In the genomic region with DNA sequence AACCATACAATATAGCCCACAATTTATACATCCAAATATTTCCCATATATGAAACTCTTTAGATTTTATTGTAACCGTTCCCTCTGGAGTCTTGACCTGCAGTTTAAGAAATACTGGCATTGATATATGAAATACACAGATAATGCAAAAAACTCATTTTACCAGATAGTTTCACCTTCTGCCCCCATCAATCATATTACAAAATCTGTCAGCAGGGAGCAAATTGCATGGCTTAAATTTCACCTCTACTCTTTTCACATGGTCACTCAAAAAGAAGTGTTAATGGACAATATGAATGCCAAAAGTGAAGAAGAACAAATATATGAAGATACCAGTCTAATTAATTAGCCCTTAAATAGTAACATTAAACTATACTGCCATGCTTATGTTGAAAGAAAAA, we compare ENCODE assay signal across 32 cellular contexts.
"Had no signal": no experiment of that assay in that cellular context is flagged by ENCODE, and none has a peak within 500 bp of the region (broad histone marks: within the 10 kb centered on the region; RNA-seq: fewer than 3 reads in every experiment).

No MANE protein-coding gene starts in this region.

- H3K4me2 ChIP-seq: neural progenitor cell, smooth muscle cell had no signal

- FAIRE-seq: urothelium cell line had no signal

- H3K9me3 ChIP-seq: ovary, psoas muscle, spleen, suprapubic skin, testis, tibial artery, transverse colon, vagina had no signal

- H3K27me3 ChIP-seq: neural progenitor cell, ovary, spleen, suprapubic skin, testis, tibial artery, transverse colon, vagina had no signal

- H3K9ac ChIP-seq: neural progenitor cell, parathyroid adenoma had no signal

- H3K36me3 ChIP-seq: neural progenitor cell, ovary, spleen, suprapubic skin, tibial artery, transverse colon, vagina had no signal

- DNase-seq: naive thymus-derived CD4-positive, alpha-beta T cell; natural killer cell; occipital lobe; ovary; posterior cingulate gyrus; psoas muscle; right cardiac atrium; spleen; stimulated activated CD4-positive, alpha-beta T cell treated with anti-CD3 and anti-CD28 coated beads, Interleukin-12 subunit alpha, Interleukin-12 subunit beta, amount 100 ng/mL, for 4 hours; stimulated activated CD4-positive, alpha-beta T cell treated with anti-CD3 and anti-CD28 coated beads, Interleukin-1b, Interleukin-23, amount 100 ng/mL, for 48 hours; stimulated activated CD4-positive, alpha-beta T cell treated with anti-CD3 and anti-CD28 coated beads, Interleukin-4, amount 100 ng/mL, for 1 hour; stimulated activated CD4-positive, alpha-beta T cell treated with anti-CD3 and anti-CD28 coated beads, Interleukin-4, amount 100 ng/mL, for 4 hours; stimulated activated CD8-positive, alpha-beta memory T cell treated with anti-CD3 and anti-CD28 coated beads, Interleukin-4, amount 100 ng/mL, for 48 hours; stimulated activated naive CD4-positive, alpha-beta T cell; stimulated activated naive CD8-positive, alpha-beta T cell treated with anti-CD3 and anti-CD28 coated beads, Interleukin-15, amount 100 ng/mL, for 72 hours; stimulated activated naive CD8-positive, alpha-beta T cell treated with anti-CD3 and anti-CD28 coated beads, Interleukin-15, Interleukin-2, amounts not matched to agents 100 U/mL and 50 U/mL, for 24 hours; substantia nigra; testis; tibial artery; transverse colon had no signal

- H3K4me1 Mint-ChIP-seq: natural killer cell; nephron; stimulated activated memory B cell treated with anti-CD40 and anti-IgM and Interleukin-4, amounts not matched to agents 10 μg/mL and 1 μg/mL and 100 μg/mL, for 72 hours; stimulated activated naive CD8-positive, alpha-beta T cell treated with anti-CD3 and anti-CD28 coated beads, Interleukin-15, amount 100 ng/mL, for 72 hours had no signal

- H3K9me3 Mint-ChIP-seq: naive thymus-derived CD4-positive, alpha-beta T cell; natural killer cell; nephron; neural progenitor cell; stimulated activated memory B cell treated with anti-CD40 and anti-IgM and Interleukin-4, amounts not matched to agents 10 μg/mL and 1 μg/mL and 100 μg/mL, for 72 hours; stimulated activated naive CD8-positive, alpha-beta T cell treated with anti-CD3 and anti-CD28 coated beads, Interleukin-15, amount 100 ng/mL, for 72 hours; type B pancreatic cell had no signal

- H3K4me3 Mint-ChIP-seq: naive thymus-derived CD4-positive, alpha-beta T cell; natural killer cell; nephron; neural progenitor cell; stimulated activated memory B cell treated with anti-CD40 and anti-IgM and Interleukin-4, amounts not matched to agents 10 μg/mL and 1 μg/mL and 100 μg/mL, for 72 hours; stimulated activated naive CD8-positive, alpha-beta T cell treated with anti-CD3 and anti-CD28 coated beads, Interleukin-15, amount 100 ng/mL, for 72 hours; type B pancreatic cell had no signal

- H3K4me3 ChIP-seq: neural progenitor cell, ovary, psoas muscle, skin epidermis, smooth muscle cell, spleen, suprapubic skin, testis, tibial artery, transverse colon, vagina had no signal

- H3K27me3 Mint-ChIP-seq: progenitor cell of endocrine pancreas; stimulated activated naive CD8-positive, alpha-beta T cell treated with anti-CD3 and anti-CD28 coated beads, Interleukin-15, amount 100 ng/mL, for 72 hours had no signal

- H3K27ac Mint-ChIP-seq: naive thymus-derived CD4-positive, alpha-beta T cell; natural killer cell; nephron; neural progenitor cell; progenitor cell of endocrine pancreas; stimulated activated memory B cell treated with anti-CD40 and anti-IgM and Interleukin-4, amounts not matched to agents 10 μg/mL and 1 μg/mL and 100 μg/mL, for 72 hours; stimulated activated naive CD8-positive, alpha-beta T cell treated with anti-CD3 and anti-CD28 coated beads, Interleukin-15, amount 100 ng/mL, for 72 hours; type B pancreatic cell had no signal

- H2AFZ ChIP-seq: neural progenitor cell, parathyroid adenoma had no signal

- H3K27ac ChIP-seq: neural progenitor cell, ovary, parathyroid adenoma, psoas muscle, skin epidermis, spleen, suprapubic skin, testis, tibial artery, transverse colon, vagina had no signal

- H3K36me3 Mint-ChIP-seq: naive thymus-derived CD4-positive, alpha-beta T cell; natural killer cell; neural progenitor cell; stimulated activated memory B cell treated with anti-CD40 and anti-IgM and Interleukin-4, amounts not matched to agents 10 μg/mL and 1 μg/mL and 100 μg/mL, for 72 hours; type B pancreatic cell had no signal

- ATAC-seq: naive thymus-derived CD4-positive, alpha-beta T cell; natural killer cell; psoas muscle; right cardiac atrium; sciatic nerve; stimulated activated memory B cell treated with anti-CD40 and anti-IgM and Interleukin-4, amounts not matched to agents 10 μg/mL and 1 μg/mL and 100 μg/mL, for 72 hours; stimulated activated naive CD8-positive, alpha-beta T cell treated with anti-CD3 and anti-CD28 coated beads, Interleukin-15, amount 100 ng/mL, for 72 hours; stimulated activated naive CD8-positive, alpha-beta T cell treated with anti-CD3 and anti-CD28 coated beads, Interleukin-15, Interleukin-2, amounts not matched to agents 100 U/mL and 50 U/mL, for 24 hours had no signal

- H3K79me2 ChIP-seq: parathyroid adenoma had no signal

- H3K4me1 ChIP-seq: neural progenitor cell, parathyroid adenoma, psoas muscle, spleen, suprapubic skin, testis, tibial artery, vagina had no signal
